Comparison of ENCODE assay signal across 12 cellular contexts in the genomic region with DNA sequence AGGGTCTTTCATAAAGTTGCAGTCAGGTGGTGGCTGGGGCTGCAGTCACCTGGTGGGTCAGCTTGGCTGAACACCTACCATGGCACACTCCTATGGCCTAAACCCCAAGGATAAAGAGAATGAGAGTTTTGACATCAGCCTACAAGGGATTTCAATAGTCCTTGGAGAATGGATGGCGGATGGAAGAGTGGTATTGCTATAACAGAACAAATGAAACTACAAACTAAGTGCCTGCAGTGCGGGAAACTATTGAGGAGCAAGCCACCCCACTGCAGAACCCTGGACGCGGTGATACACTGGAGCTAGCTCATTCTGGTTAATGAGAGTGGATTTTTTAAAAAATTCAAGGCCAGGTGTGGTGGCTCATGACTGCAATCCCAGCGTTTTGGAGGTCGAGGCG. TPM values are rescaled to one million over a fixed set of nuclear protein-coding genes. Genes with fewer than 3 reads are reported as not detected.
DNase-seq lines count a peak whose midpoint lies in the region; ATAC-seq, FAIRE-seq and TF ChIP-seq lines count a peak whose summit lies in the region.
"Had no signal": no experiment of that assay in that cellular context is flagged by ENCODE, and none has a peak within 500 bp of the region (broad histone marks: within the 10 kb centered on the region; RNA-seq: fewer than 3 reads in every experiment).

No MANE protein-coding gene starts in this region.

- H3K9ac ChIP-seq in PC-3 (ENCODE audit: low read length), result no peak overlapping the region
- H3K9ac ChIP-seq in H1 (replicated peaks in 1 of 4; ENCODE audit: extremely low read depth in 1 of 4, low read depth in 3 of 4, low read length in 3 of 4), result no peak overlapping the region
- no peak overlapping the region for H3K9ac ChIP-seq in parathyroid adenoma

- H3K4me1 ChIP-seq in PC-3 (ENCODE audit: insufficient read depth, low read length) (peaks cover 23% of the 10 kb centered on the region), H1 (replicated peaks in 1 of 4; ENCODE audit: control insufficient read depth in 3 of 4, insufficient read depth in 4 of 4, low read length in 3 of 4) (peaks cover 0 to 5% (median 2%) of the 10 kb centered on the region in 4 experiments; a peak in 4 of 7 replicates), parathyroid adenoma (peaks cover 5% of the 10 kb centered on the region), right cardiac atrium (ENCODE audit: control insufficient read depth, insufficient read depth, low read length) (no peaks in the 10 kb centered on the region)

- no peaks in the 10 kb centered on the region for H3K27me3 Mint-ChIP-seq in activated CD4-positive, alpha-beta T cell treated with anti-CD3 and anti-CD28 coated beads, Interleukin-2, amount 10 ng/mL, durations not matched to agents 24 days and 14 days

- FAIRE-seq in H1 (lab: Jason Lieb, UNC), result no peak

- H3K4me3 ChIP-seq in PC-3 (ENCODE audit: low read length) (peak overlapping the region; percentile 72; the same call in 1 of the 2 replicates), H1 (ENCODE audit: extremely low read depth in 1 of 4, insufficient read depth in 2 of 4, low read depth in 3 of 4, low read length in 4 of 4) (peak overlapping the region in 3 of 4 experiments; percentile 79 to 93 (median 90); a peak in 3 of 8 replicates), parathyroid adenoma (ENCODE audit: low read depth, low read length) (no peak overlapping the region), right cardiac atrium (ENCODE audit: low read length) (no peak overlapping the region)

- H3K9me2 ChIP-seq in PC-3 (replicated peaks; ENCODE audit: low read length), result no peaks in the 10 kb centered on the region

- H3K14ac ChIP-seq in H1 (ENCODE audit: insufficient read length), result no peak overlapping the region

- H4K8ac ChIP-seq in H1 (ENCODE audit: extremely low read depth, insufficient read depth, low read length), result no peak overlapping the region; the same call in 1 of the 2 replicates

- H3K36me3 Mint-ChIP-seq in activated CD4-positive, alpha-beta T cell treated with anti-CD3 and anti-CD28 coated beads, Interleukin-2, amount 10 ng/mL, durations not matched to agents 24 days and 14 days (ENCODE audit: low read depth), result peaks cover 3% of the 10 kb centered on the region

- H2AFZ ChIP-seq in PC-3 (ENCODE audit: low read length), result no peak overlapping the region
- no peak overlapping the region for H2AFZ ChIP-seq in H1 (ENCODE audit: low read length)
- H2AFZ ChIP-seq in parathyroid adenoma, result no peak overlapping the region

- H3F3A ChIP-seq in PC-3 (ENCODE audit: low read length, unreplicated experiment), result no peaks in the 10 kb centered on the region

- no peak for TF ChIP-seq CTCF in PC-3 (conservative IDR thresholded peaks at IDR 0.05; ENCODE audit: low read depth, low read length)
- no peak for TF ChIP-seq CTCF in H1 (IDR thresholded peaks at IDR 0.05; ENCODE audit: control extremely low read depth in 1 of 3, insufficient read depth in 1 of 3, low read depth in 1 of 3, low read length in 3 of 3)
- TF ChIP-seq CTCF in parathyroid adenoma (IDR thresholded peaks at IDR 0.05), result no peak

- 82% methylated on average over 7 of the region's 7 CpGs; no CpG with 5 or more reads in 1 of the 2 experiments for WGBS in H1 (ENCODE audit: extremely low coverage in 1 of 2, insufficient coverage in 1 of 2, insufficient read length in 1 of 2, insufficient replicate concordance in 2 of 2, low coverage in 1 of 2, low lambda C conversion rate in 2 of 2, missing lambda C conversion rate in 1 of 2), 2 experiments
- 93% methylated on average over 7 of the region's 7 CpGs for WGBS in right cardiac atrium

- H3K9me3 ChIP-seq in PC-3 (ENCODE audit: low read length) (no peaks in the 10 kb centered on the region), H1 (ENCODE audit: insufficient read depth in 2 of 2, low read depth in 1 of 2, low read length in 1 of 2) (no peaks in the 10 kb centered on the region), parathyroid adenoma (ENCODE audit: control insufficient read depth, low read length) (no peaks in the 10 kb centered on the region), right cardiac atrium (ENCODE audit: control insufficient read depth, low read length) (no peaks in the 10 kb centered on the region)

- intact Hi-C loops in activated CD4-positive, alpha-beta T cell treated with anti-CD3 and anti-CD28 coated beads, Interleukin-2, amount 10 ng/mL, durations not matched to agents 24 days and 14 days (cut with micrococcal nuclease), result no loop called here
- intact Hi-C loops in PC-3 (cut with micrococcal nuclease) (no loop called here), right cardiac atrium (cut with DNase I) (no loop called here)

- H3K79me2 ChIP-seq in PC-3 (ENCODE audit: low read length) (peaks cover 22% of the 10 kb centered on the region), H1 (ENCODE audit: control insufficient read depth in 1 of 2, insufficient read depth in 2 of 2, low read length in 2 of 2) (peaks cover 3 to 24% of the 10 kb centered on the region in 2 experiments; a peak in 3 of 4 replicates), parathyroid adenoma (no peaks in the 10 kb centered on the region)

- CTCF ChIA-PET in PC-3 (lab: Charles Lee) (no interaction called here), H1 (lab: Charles Lee; ENCODE audit: partially characterized antibody) (no interaction called here)

- no peaks in the 10 kb centered on the region for H3K27me3 ChIP-seq in PC-3 (ENCODE audit: low read length)
- H3K27me3 ChIP-seq in H1 (replicated peaks in 1 of 4; ENCODE audit: control insufficient read depth in 3 of 4, extremely low read depth in 1 of 4, insufficient read depth in 3 of 4, low read length in 3 of 4), result no peaks in the 10 kb centered on the region
- H3K27me3 ChIP-seq in parathyroid adenoma (ENCODE audit: control insufficient read depth, insufficient read depth, low read length), result no peaks in the 10 kb centered on the region
- no peaks in the 10 kb centered on the region for H3K27me3 ChIP-seq in right cardiac atrium (ENCODE audit: control insufficient read depth, insufficient read depth)

- H4K91ac ChIP-seq in H1 (replicated peaks; ENCODE audit: insufficient read length, low read length), result no peak overlapping the region

- no peak for TF ChIP-seq RAD21 in H1 (IDR thresholded peaks at IDR 0.05 in 1 of 2, conservative IDR thresholded peaks at IDR 0.05 in 1 of 2; ENCODE audit: low read depth in 2 of 2, low read length in 2 of 2)

- no peak overlapping the region for H2BK15ac ChIP-seq in H1 (ENCODE audit: low read length)

- H3K18ac ChIP-seq in H1 (ENCODE audit: extremely low read depth, low read length), result no peak overlapping the region

- no peak overlapping the region for H3K4ac ChIP-seq in H1 (replicated peaks; ENCODE audit: insufficient read length, low read depth, low read length)

- TF ChIP-seq POLR2A in H1 (IDR thresholded peaks at IDR 0.05; ENCODE audit: control extremely low read depth in 1 of 2, low read depth in 2 of 2, low read length in 2 of 2), result no peak

- H3K27ac ChIP-seq in PC-3 (ENCODE audit: low read length) (no peak overlapping the region), H1 (ENCODE audit: low read depth, low read length) (no peak overlapping the region), parathyroid adenoma (no peak overlapping the region), right cardiac atrium (ENCODE audit: low read length) (no peak overlapping the region)

- no peak overlapping the region for H2BK20ac ChIP-seq in H1 (ENCODE audit: low read length)

- H2BK120ac ChIP-seq in H1 (replicated peaks; ENCODE audit: low read depth, low read length), result no peak overlapping the region

- H3K4me2 ChIP-seq in PC-3 (ENCODE audit: low read length) (peak overlapping the region; percentile 84), H1 (ENCODE audit: insufficient read depth in 1 of 2, low read depth in 2 of 2, low read length in 2 of 2) (peak overlapping the region; percentile 71 to 87; a peak in 2 of 4 replicates), parathyroid adenoma (ENCODE audit: low read length) (peak overlapping the region; percentile 99)

- H3K27ac Mint-ChIP-seq in activated CD4-positive, alpha-beta T cell treated with anti-CD3 and anti-CD28 coated beads, Interleukin-2, amount 10 ng/mL, durations not matched to agents 24 days and 14 days, result no peak overlapping the region

- peak; percentile 52 for DNase-seq in activated CD4-positive, alpha-beta T cell treated with anti-CD3 and anti-CD28 coated beads, Interleukin-2, amount 10 ng/mL, durations not matched to agents 24 days and 14 days
- no peak for DNase-seq in activated CD4-positive, alpha-beta T cell treated with anti-CD3 and anti-CD28 coated beads for 48 hours
- DNase-seq in PC-3, result no peak
- no peak for DNase-seq in H1 (ENCODE audit: low read depth in 1 of 2, low spot score in 2 of 2)
- DNase-seq in right cardiac atrium, result no peak
- DNase-seq: GOT3; MV-4-11; NCI-H524 treated with DMSO at 0.1 percent for 48 hours; stimulated activated CD4-positive, alpha-beta T cell treated with anti-CD3 and anti-CD28 coated beads, Interleukin-1b, Interleukin-23, amount 100 ng/mL, for 48 hours had no signal

- no peaks in the 10 kb centered on the region for H3K79me1 ChIP-seq in H1 (ENCODE audit: low read depth, low read length)

- no peaks in the 10 kb centered on the region for H3K9me3 Mint-ChIP-seq in activated CD4-positive, alpha-beta T cell treated with anti-CD3 and anti-CD28 coated beads, Interleukin-2, amount 10 ng/mL, durations not matched to agents 24 days and 14 days

- no peak overlapping the region for H3K23ac ChIP-seq in H1 (ENCODE audit: insufficient read length)

- no peak overlapping the region for H2BK5ac ChIP-seq in H1 (ENCODE audit: low read depth, low read length)

- peaks cover 7% of the 10 kb centered on the region for H3K23me2 ChIP-seq in H1 (ENCODE audit: low read depth, low read length)

- ATAC-seq in PC-3 (no peak), right cardiac atrium (no peak), HG02588 (IDR thresholded peaks at IDR 0.05; ENCODE audit: unreplicated experiment) (no peak), GM18868 (IDR thresholded peaks at IDR 0.05; ENCODE audit: unreplicated experiment) (no peak)

- POLR2A ChIA-PET in PC-3 (lab: Charles Lee; ENCODE audit: unreplicated experiment), result no interaction called here
- POLR2A ChIA-PET in H1 (lab: Charles Lee; ENCODE audit: partially characterized antibody), result no interaction called here

- H4K20me1 ChIP-seq in PC-3 (ENCODE audit: low read length) (0 out of 2 replicates have a peak, but pooled peaks cover 9% of the 10 kb centered on the region), H1 (replicated peaks in 1 of 2; ENCODE audit: control insufficient read depth in 1 of 2, insufficient read depth in 2 of 2, low read length in 2 of 2) (no peaks in the 10 kb centered on the region)

- H3K4me1 Mint-ChIP-seq in activated CD4-positive, alpha-beta T cell treated with anti-CD3 and anti-CD28 coated beads, Interleukin-2, amount 10 ng/mL, durations not matched to agents 24 days and 14 days, result peaks cover 27% of the 10 kb centered on the region

- H3K56ac ChIP-seq in H1 (replicated peaks; ENCODE audit: insufficient read length, low read depth, low read length), result no peak overlapping the region

- no peaks in the 10 kb centered on the region for H3K36me3 ChIP-seq in PC-3 (ENCODE audit: low read depth, low read length)
- H3K36me3 ChIP-seq in H1 (ENCODE audit: control insufficient read depth in 2 of 4, insufficient read depth in 4 of 4, low read length in 3 of 4), result no peaks in the 10 kb centered on the region
- no peaks in the 10 kb centered on the region for H3K36me3 ChIP-seq in parathyroid adenoma (ENCODE audit: control insufficient read depth, insufficient read depth, low read length)

- no peak overlapping the region for H4K5ac ChIP-seq in H1 (ENCODE audit: insufficient read length, low read depth, low read length)

- H3K4me3 Mint-ChIP-seq in activated CD4-positive, alpha-beta T cell treated with anti-CD3 and anti-CD28 coated beads, Interleukin-2, amount 10 ng/mL, durations not matched to agents 24 days and 14 days, result peak overlapping the region; percentile 92

- no TSS peak for BruUV-seq in PC-3 (replicated peaks; lab: Mats Ljungman, UMichigan)

- no peak overlapping the region for H2BK12ac ChIP-seq in H1 (ENCODE audit: low read depth, low read length)

- H2AK5ac ChIP-seq in H1 (ENCODE audit: low read depth, low read length), result no peak overlapping the region

- TF ChIP-seq EP300 in H1 (IDR thresholded peaks at IDR 0.05; ENCODE audit: borderline replicate concordance in 1 of 2, low read depth in 2 of 2, low read length in 2 of 2), result no peak

RNA-seq across cellular contexts. Expression of gene PRPSAP2, which starts 3.0 kb away (rescaled TPM):
- total RNA-seq in activated CD4-positive, alpha-beta T cell treated with anti-CD3 and anti-CD28 coated beads, Interleukin-2, amount 10 ng/mL, durations not matched to agents 24 days and 14 days, result 70.0 and 74.0 TPM in 2 replicates
- total RNA-seq in PC-3 (2014; rRNA removed) (60.1 and 81.3 TPM in 2 replicates), right cardiac atrium (10 to 100 TPM; 27.0 to 28.4 (median 27.5) TPM)
- total RNA-seq in H1 (2021; fragmentation: NEBNext Ultra II Directional; extraction: Animal tissue kit (Norgen Biotek cat#: 25700)), result 48.3 and 50.5 TPM in 2 replicates
- polyA plus RNA-seq in H1 (2011; rRNA removed) (21.9 and 28.7 TPM in 2 replicates), right cardiac atrium (20.1 TPM)
- 41.4 TPM for polyA plus RNA-seq in H1 (2011; cell fraction: cytosol; rRNA removed)
- polyA plus RNA-seq in H1 (2011; cell fraction: nucleus; rRNA removed), result 20.4 TPM
- 39.2 to 57.3 TPM (median 40.7 TPM) in 4 replicates for polyA plus RNA-seq in H1 (2012, experiment 1 of 2)
- polyA plus RNA-seq in H1 (2012, experiment 2 of 2), result 8.4 TPM
- 27.9 TPM for polyA plus RNA-seq in H1 (2013, experiment 1 of 2)
- 24.7 TPM for polyA plus RNA-seq in H1 (2013, experiment 2 of 2)
- polyA minus RNA-seq in H1 (2011; rRNA and poly(A)+ RNA removed), result 34.9 and 41.1 TPM in 2 replicates
- 28.1 TPM for polyA minus RNA-seq in H1 (2011; cell fraction: cytosol; rRNA and poly(A)+ RNA removed)
- 36.3 TPM for polyA minus RNA-seq in H1 (2011; cell fraction: nucleus; rRNA and poly(A)+ RNA removed)

Comparison
In these comparisons a context has a peak if more than half of its experiments do, and no peak if none do; other contexts are left out.
1. H3K4me3 ChIP-seq: peak in PC-3 (single experiment) and H1 (3 of 4); none in parathyroid adenoma (single experiment) and right cardiac atrium (single experiment).
2. Peak in every context shown above with its lines, with median percentiles within 50 percentile points of each other: H3K4me2 ChIP-seq.